In genomic region chr9:31908891-31909480, GRCh38 we compare ENCODE assay signal across 10 cellular contexts.
DNase-seq lines count a peak whose midpoint lies in the region; ATAC-seq lines count a peak whose summit lies in the region.
"Had no signal": no experiment of that assay in that cellular context is flagged by ENCODE, and none has a peak within 500 bp of the region (broad histone marks: within the 10 kb centered on the region; RNA-seq: fewer than 3 reads in every experiment).

No MANE protein-coding gene starts in this region.

- DNase-seq in NCI-H748 (lab: John Stamatoyannopoulos, UW; ENCODE audit: unreplicated experiment) (peak; percentile 36), NCI-H748 treated with DMSO at 0.1 percent for 48 hours (lab: John Stamatoyannopoulos, UW) (no peak), M059J (ENCODE audit: low read depth) (peak; percentile 51), myocyte (ENCODE audit: low read depth) (peak; percentile 6), Right ventricle myocardium inferior (ENCODE audit: missing footprints) (no peak), NCI-H2107 treated with DMSO at 0.1 percent for 48 hours (lab: John Stamatoyannopoulos, UW; ENCODE audit: unreplicated experiment) (no peak)
- DNase-seq in activated naive CD4-positive, alpha-beta T cell (lab: John Stamatoyannopoulos, UW) = no peak
- DNase-seq: activated CD4-positive, alpha-beta T cell treated with anti-CD3 and anti-CD28 coated beads for 48 hours; NCI-H1092 treated with DMSO at 0.1 percent for 48 hours had no signal

- ATAC-seq in GM21786 (IDR thresholded peaks at IDR 0.05; ENCODE audit: unreplicated experiment) (peak; percentile 23), Right ventricle myocardium inferior (no peak)

- intact Hi-C loops in Right ventricle myocardium inferior (cut with DNase I) = no loop called here

Comparison
In these comparisons a context has a peak if more than half of its experiments do, and no peak if none do; other contexts are left out.
1. DNase-seq: peak in NCI-H748 (single experiment), M059J (single experiment) and myocyte (single experiment); none in NCI-H748 treated with DMSO at 0.1 percent for 48 hours (single experiment), activated naive CD4-positive, alpha-beta T cell (0 of 4), Right ventricle myocardium inferior (single experiment) and NCI-H2107 treated with DMSO at 0.1 percent for 48 hours (single experiment).